21 cellular contexts compared by ENCODE assay signal in genomic region chr7:140702774-140703173, GRCh38. TPM values are rescaled to one million over a fixed set of nuclear protein-coding genes. Genes with fewer than 3 reads are reported as not detected.
A peak's percentile ranks its signal among the peaks of the same experiment; 100 is the strongest.
DNase-seq lines count a peak whose midpoint lies in the region; ATAC-seq, FAIRE-seq and TF ChIP-seq lines count a peak whose summit lies in the region.
"Had no signal": no experiment of that assay in that cellular context is flagged by ENCODE, and none has a peak within 500 bp of the region (broad histone marks: within the 10 kb centered on the region; RNA-seq: fewer than 3 reads in every experiment).

No MANE protein-coding gene starts in this region.

- H3K27me3 Mint-ChIP-seq in CD4-positive, alpha-beta T cell = no peaks in the 10 kb centered on the region
- H3K27me3 Mint-ChIP-seq in nephron progenitor cell (ENCODE audit: low read depth, poor library complexity) = peaks cover 3% of the 10 kb centered on the region
- H3K27me3 Mint-ChIP-seq: IgD-negative memory B cell had no signal

- H3K27me3 ChIP-seq in CD4-positive, alpha-beta T cell (ENCODE audit: control insufficient read depth, insufficient read depth, low read length) = no peaks in the 10 kb centered on the region

- TF ChIP-seq CTCF in CD4-positive, alpha-beta T cell (IDR thresholded peaks at IDR 0.05) = no peak
- TF ChIP-seq CTCF in nephron progenitor cell (IDR thresholded peaks at IDR 0.05) = no peak

- intact Hi-C loops in CD4-positive, alpha-beta T cell (cut with DNase I, micrococcal nuclease) = no loop called here

- CTCF ChIA-PET in CD4-positive, alpha-beta T cell (lab: Charles Lee) = no interaction called here

- H3K27ac ChIP-seq in CD4-positive, alpha-beta T cell (ENCODE audit: low read depth, low read length) = no peak overlapping the region
- H3K27ac ChIP-seq: C4-2B, GM23248 had no signal

- FAIRE-seq in urothelium cell line (lab: Jason Lieb, UNC) = no peak
- FAIRE-seq: RCC 7860 had no signal

- H3K9me3 Mint-ChIP-seq in CD4-positive, alpha-beta T cell = no peaks in the 10 kb centered on the region
- no peaks in the 10 kb centered on the region for H3K9me3 Mint-ChIP-seq in nephron progenitor cell
- H3K9me3 Mint-ChIP-seq: IgD-negative memory B cell had no signal

- peak overlapping the region; percentile 17 for H3K27ac Mint-ChIP-seq in CD4-positive, alpha-beta T cell
- peak overlapping the region; percentile 18 for H3K27ac Mint-ChIP-seq in nephron progenitor cell
- H3K27ac Mint-ChIP-seq: IgD-negative memory B cell had no signal

- H3K36me3 Mint-ChIP-seq in CD4-positive, alpha-beta T cell (ENCODE audit: low read depth) = peaks cover 45% of the 10 kb centered on the region
- peaks cover 74% of the 10 kb centered on the region for H3K36me3 Mint-ChIP-seq in nephron progenitor cell (ENCODE audit: low read depth)

- H3K4me1 Mint-ChIP-seq in CD4-positive, alpha-beta T cell (ENCODE audit: low read depth) = peaks cover 16% of the 10 kb centered on the region
- peaks cover 19% of the 10 kb centered on the region for H3K4me1 Mint-ChIP-seq in nephron progenitor cell

- no peak for ATAC-seq in CD4-positive, alpha-beta T cell (ENCODE audit: poor library complexity)
- ATAC-seq in GM18520 (IDR thresholded peaks at IDR 0.05; ENCODE audit: unreplicated experiment) = no peak
- ATAC-seq: Right ventricle myocardium inferior had no signal

- H3K4me3 Mint-ChIP-seq in CD4-positive, alpha-beta T cell = no peak overlapping the region
- no peak overlapping the region for H3K4me3 Mint-ChIP-seq in nephron progenitor cell
- H3K4me3 Mint-ChIP-seq: IgD-negative memory B cell had no signal

- POLR2A ChIA-PET in CD4-positive, alpha-beta T cell (lab: Charles Lee) = interaction anchor here (1.0 kb wide), 1 partner anchor 13 kb away, joined by 4 read pairs; no protein-coding TSS in a partner anchor

- DNase-seq in CD4-positive, alpha-beta T cell = no peak
- DNase-seq in M059J (ENCODE audit: low read depth) (peak; percentile 15), iris pigment epithelial cell (ENCODE audit: low read depth) (peak; percentile 6), nephron progenitor cell (no peak), AML-193 (lab: John Stamatoyannopoulos, UW) (no peak), urothelium cell line (ENCODE audit: low spot score) (no peak)
- DNase-seq: COR-L47; DMS 273 treated with DMSO at 0.1 percent for 48 hours; GDM1; GM23248; HCEC 1CT; MV-4-11; NCI-H1694 treated with DMSO at 0.1 percent for 48 hours; NCI-H510A; NCI-H748 treated with DMSO at 0.1 percent for 48 hours; NK-92 treated with Interleukin-12 subunit alpha and Interleukin-12 subunit beta, amount 100 ng/mL, for 24 hours had no signal

- no peaks in the 10 kb centered on the region for H3K9me3 ChIP-seq in CD4-positive, alpha-beta T cell (ENCODE audit: control insufficient read depth, low read length)

RNA-seq across cellular contexts. Expression of gene NDUFB2, which starts 6.3 kb away (rescaled TPM):
- 10 to 100 TPM; 73.7 to 84.4 TPM for total RNA-seq in CD4-positive, alpha-beta T cell
- total RNA-seq in M059J (2014; rRNA removed; shearing (Covaris generic)) = 734 and 940 TPM in 2 replicates

RNA-seq across cellular contexts. Expression of gene ADCK2, which starts 30.0 kb away (rescaled TPM):
- 10 to 100 TPM; 14.8 to 15.7 TPM for total RNA-seq in CD4-positive, alpha-beta T cell
- 14.2 and 22.0 TPM in 2 replicates for total RNA-seq in M059J (2014; rRNA removed; shearing (Covaris generic))

Comparison
In these comparisons a context has a peak if more than half of its experiments do, and no peak if none do; other contexts are left out.
1. DNase-seq: peak in M059J (single experiment) and iris pigment epithelial cell (single experiment); none in CD4-positive, alpha-beta T cell (0 of 10), nephron progenitor cell (single experiment), AML-193 (0 of 2) and urothelium cell line (single experiment).